8 cellular contexts compared by ENCODE assay signal in the genomic region with DNA sequence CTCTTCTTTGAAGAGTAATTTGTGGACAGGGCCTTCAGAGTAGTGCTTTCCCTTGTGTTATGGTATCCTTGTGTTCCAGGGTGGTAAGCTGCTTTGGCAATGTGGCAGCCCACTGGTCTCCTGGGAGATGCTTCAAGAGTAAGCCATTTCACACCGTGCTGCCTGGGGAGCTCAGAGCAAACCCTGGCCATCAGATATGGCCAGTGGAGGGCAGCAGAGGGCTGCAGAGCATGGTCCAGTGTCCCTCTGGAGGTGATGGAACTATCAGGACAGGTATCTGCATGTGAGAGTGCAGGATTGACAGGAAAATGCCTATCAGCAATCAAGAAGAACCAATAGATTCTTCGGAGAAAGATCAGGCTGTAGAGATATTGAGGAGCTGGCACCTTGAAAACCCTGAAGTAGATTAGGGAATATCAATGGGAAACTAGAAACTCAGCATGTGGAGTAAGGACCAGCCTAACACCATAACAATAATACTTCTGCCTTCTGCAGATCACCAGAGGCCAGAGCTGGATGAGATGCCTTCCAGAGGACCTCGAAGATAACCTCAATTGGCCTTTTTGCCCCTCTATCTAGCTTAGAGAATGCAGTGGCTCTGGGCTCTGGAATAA.
DNase-seq lines count a peak whose midpoint lies in the region; ATAC-seq, FAIRE-seq and TF ChIP-seq lines count a peak whose summit lies in the region.

No MANE protein-coding gene starts in this region.

- no peaks in the 10 kb centered on the region for H3K9me1 ChIP-seq in endothelial cell of umbilical vein (replicated peaks; ENCODE audit: control insufficient read depth, extremely low read depth, insufficient read depth, low read length)

- no peak overlapping the region for H3K9ac ChIP-seq in endothelial cell of umbilical vein (replicated peaks; ENCODE audit: extremely low read depth, insufficient read depth, low read length)
- no peak overlapping the region for H3K9ac ChIP-seq in neuronal stem cell (ENCODE audit: low read depth, low read length, poor library complexity)

- H3K4ac ChIP-seq in neuronal stem cell (ENCODE audit: low read length): no peak overlapping the region

- no TSS peak for BruUV-seq in endothelial cell of umbilical vein (replicated peaks; lab: Mats Ljungman, UMichigan)

- H3K4me3 ChIP-seq in endothelial cell of umbilical vein (replicated peaks in 1 of 3; ENCODE audit: insufficient read depth in 1 of 3, low read depth in 1 of 3, low read length in 3 of 3) (no peak overlapping the region), neuronal stem cell (ENCODE audit: low read length in 2 of 2) (no peak overlapping the region), coronary artery (no peak overlapping the region)

- H2AFZ ChIP-seq in endothelial cell of umbilical vein (ENCODE audit: low read depth, low read length) (no peak overlapping the region), neuronal stem cell (ENCODE audit: low read length) (no peak overlapping the region)

- H3K27me3 Mint-ChIP-seq in activated T-cell treated with anti-CD3 and anti-CD28 coated beads, Interleukin-2, amount 50 U/mL, for 4 hours (ENCODE audit: low read depth): no peaks in the 10 kb centered on the region

- H3K4me2 ChIP-seq in endothelial cell of umbilical vein (ENCODE audit: insufficient read depth, low read length): no peak overlapping the region
- H3K4me2 ChIP-seq in neuronal stem cell (ENCODE audit: insufficient read depth, low read length, poor library complexity, severe bottlenecking): no peak overlapping the region

- H3K9me3 ChIP-seq in endothelial cell of umbilical vein (replicated peaks; ENCODE audit: control insufficient read depth, insufficient read depth, low read length) (no peaks in the 10 kb centered on the region), neuronal stem cell (replicated peaks in 1 of 2; ENCODE audit: control insufficient read depth in 2 of 2, insufficient read depth in 1 of 2, low read depth in 1 of 2, low read length in 2 of 2) (peaks cover 0 to 8% of the 10 kb centered on the region in 2 donors)

- H3K79me2 ChIP-seq in endothelial cell of umbilical vein (ENCODE audit: control insufficient read depth, insufficient read depth, low read length): no peaks in the 10 kb centered on the region

- no peaks in the 10 kb centered on the region for H4K20me1 ChIP-seq in endothelial cell of umbilical vein (replicated peaks; ENCODE audit: control insufficient read depth, extremely low read depth, insufficient read depth, low read length)

- no peak overlapping the region for H2BK12ac ChIP-seq in neuronal stem cell (ENCODE audit: low read length)

- H3K27ac ChIP-seq in endothelial cell of umbilical vein (ENCODE audit: insufficient read depth, low read depth, low read length): peak overlapping the region; percentile 12
- H3K27ac ChIP-seq in neuronal stem cell (replicated peaks; ENCODE audit: low read length): no peak overlapping the region
- H3K27ac ChIP-seq in coronary artery: no peak overlapping the region

- no peak for TF ChIP-seq POLR2A in endothelial cell of umbilical vein (IDR thresholded peaks at IDR 0.05; ENCODE audit: low read depth, low read length)

- peak; percentile 85 to 91 for TF ChIP-seq CTCF in endothelial cell of umbilical vein (IDR thresholded peaks at IDR 0.05; ENCODE audit: extremely low read depth in 1 of 2, insufficient read depth in 1 of 2, low read depth in 1 of 2, low read length in 2 of 2)
- TF ChIP-seq CTCF in coronary artery (IDR thresholded peaks at IDR 0.05): no peak

- no peak for ATAC-seq in activated T-cell treated with anti-CD3 and anti-CD28 coated beads, Interleukin-2, amount 50 U/mL, for 4 hours
- peak; percentile 84 for ATAC-seq in GM21619 (IDR thresholded peaks at IDR 0.05; ENCODE audit: unreplicated experiment)

- no peaks in the 10 kb centered on the region for H3K4me1 Mint-ChIP-seq in activated T-cell treated with anti-CD3 and anti-CD28 coated beads, Interleukin-2, amount 50 U/mL, for 4 hours (ENCODE audit: low read depth)

- no peaks in the 10 kb centered on the region for H3K79me1 ChIP-seq in neuronal stem cell (ENCODE audit: low read depth, low read length)

- no peak overlapping the region for H4K8ac ChIP-seq in neuronal stem cell (ENCODE audit: low read depth, low read length)

- H3K36me3 ChIP-seq in endothelial cell of umbilical vein (ENCODE audit: control insufficient read depth in 2 of 2, extremely low read depth in 1 of 2, insufficient read depth in 2 of 2, low read length in 2 of 2) (no peaks in the 10 kb centered on the region), neuronal stem cell (replicated peaks in 1 of 2; ENCODE audit: control insufficient read depth in 2 of 2, insufficient read depth in 2 of 2, low read length in 2 of 2) (no peaks in the 10 kb centered on the region)

- H2AK5ac ChIP-seq in neuronal stem cell (ENCODE audit: low read depth, low read length): no peak overlapping the region

- FAIRE-seq in endothelial cell of umbilical vein (lab: Jason Lieb, UNC): peak; percentile 78

- H3K4me3 Mint-ChIP-seq in activated T-cell treated with anti-CD3 and anti-CD28 coated beads, Interleukin-2, amount 50 U/mL, for 4 hours: no peak overlapping the region

- dilution Hi-C loops in endothelial cell of umbilical vein (cut with MboI; ENCODE audit: extremely low pct_ligation_motif_present, low sequenced_read_pairs): no loop called here

- H3K27me3 ChIP-seq in endothelial cell of umbilical vein (ENCODE audit: control insufficient read depth in 2 of 2, insufficient read depth in 2 of 2, low read length in 2 of 2) (no peaks in the 10 kb centered on the region), neuronal stem cell (ENCODE audit: control insufficient read depth in 3 of 3, insufficient read depth in 3 of 3, low read depth in 1 of 3, low read length in 3 of 3) (no peaks in the 10 kb centered on the region)

- DNase-seq in activated T-cell treated with anti-CD3 and anti-CD28 coated beads for 48 hours (ENCODE audit: low read depth): peak; percentile 12
- DNase-seq in activated T-cell treated with anti-CD3 and anti-CD28 coated beads, Interleukin-2, amount 50 U/mL, for 4 hours: no peak
- peak; percentile 50 for DNase-seq in HuH-7 (ENCODE audit: low spot score)
- DNase-seq in OCI-M1 (lab: John Stamatoyannopoulos, UW): peak; percentile 72
- peak; percentile 64 for DNase-seq in endothelial cell of umbilical vein (ENCODE audit: low read depth, low spot score)
- DNase-seq in neuronal stem cell (ENCODE audit: low spot score): peak; percentile 51
- no peak for DNase-seq in coronary artery (ENCODE audit: low spot score)

- no peak overlapping the region for H3K18ac ChIP-seq in neuronal stem cell (ENCODE audit: low read length)

- no peak overlapping the region for H3K23ac ChIP-seq in neuronal stem cell (ENCODE audit: low read depth, low read length, poor library complexity)

- no peak overlapping the region for H2BK5ac ChIP-seq in neuronal stem cell (ENCODE audit: low read length)

- no peaks in the 10 kb centered on the region for H3K36me3 Mint-ChIP-seq in activated T-cell treated with anti-CD3 and anti-CD28 coated beads, Interleukin-2, amount 50 U/mL, for 4 hours (ENCODE audit: insufficient read depth)

- intact Hi-C loops in endothelial cell of umbilical vein (cut with micrococcal nuclease): loop anchor here (1.0 to 2.0 kb wide), 5 partner anchors 91 to 411 kb away; a partner anchor contains a TSS

- no peak overlapping the region for H2BK15ac ChIP-seq in neuronal stem cell (ENCODE audit: low read length)

- H3K4me1 ChIP-seq in endothelial cell of umbilical vein (ENCODE audit: control insufficient read depth, extremely low read depth, insufficient read depth, low read length) (peaks cover 40% of the 10 kb centered on the region), neuronal stem cell (ENCODE audit: control insufficient read depth in 2 of 2, insufficient read depth in 1 of 2, low read depth in 1 of 2, low read length in 2 of 2) (peaks cover 0 to 2% of the 10 kb centered on the region in 2 donors)

- H4K91ac ChIP-seq in neuronal stem cell (ENCODE audit: low read depth, low read length, poor library complexity): no peak overlapping the region

- no peak overlapping the region for H3K14ac ChIP-seq in neuronal stem cell (ENCODE audit: low read length)

- H2BK120ac ChIP-seq in neuronal stem cell (ENCODE audit: low read depth, low read length): no peak overlapping the region

- POLR2A ChIA-PET in endothelial cell of umbilical vein (lab: Charles Lee): no interaction called here

- CTCF ChIA-PET in endothelial cell of umbilical vein (lab: Charles Lee): interaction anchor here (0.6 to 6.9 kb wide), 44 partner anchors 8 to 518 kb away, joined by 3 to 101 read pairs (median 5); a partner anchor contains a TSS

- H3K9me3 Mint-ChIP-seq in activated T-cell treated with anti-CD3 and anti-CD28 coated beads, Interleukin-2, amount 50 U/mL, for 4 hours: peaks cover 6% of the 10 kb centered on the region

- no CpG with 5 or more reads among the region's 3 CpGs for WGBS in neuronal stem cell (ENCODE audit: extremely low coverage in 2 of 2, insufficient read length in 2 of 2, insufficient replicate concordance in 1 of 2), 2 donors

TF ChIP-seq in endothelial cell of umbilical vein, 7 proteins besides CTCF, POLR2A, EP300 and RAD21:
- TF ChIP-seq, protein P1, sequence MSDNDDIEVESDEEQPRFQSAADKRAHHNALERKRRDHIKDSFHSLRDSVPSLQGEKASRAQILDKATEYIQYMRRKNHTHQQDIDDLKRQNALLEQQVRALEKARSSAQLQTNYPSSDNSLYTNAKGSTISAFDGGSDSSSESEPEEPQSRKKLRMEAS (IDR thresholded peaks at IDR 0.05; ENCODE audit: insufficient read depth, insufficient read length): no peak
- no peak for TF ChIP-seq FOS (IDR thresholded peaks at IDR 0.05; ENCODE audit: borderline replicate concordance, insufficient read depth, low read length)
- TF ChIP-seq JUN (IDR thresholded peaks at IDR 0.05; ENCODE audit: borderline replicate concordance, insufficient read depth, insufficient read length, low read depth): no peak
- no peak for TF ChIP-seq MYC (IDR thresholded peaks at IDR 0.05; ENCODE audit: low read depth, low read length)
- no peak for TF ChIP-seq GATA2 (IDR thresholded peaks at IDR 0.05; ENCODE audit: insufficient read depth, insufficient read length, low read depth, low read length)
- no peak for TF ChIP-seq POLR2AphosphoS5 (IDR thresholded peaks at IDR 0.05; ENCODE audit: insufficient read depth, low read depth, low read length)
- no peak for TF ChIP-seq EZH2 (IDR thresholded peaks at IDR 0.05; ENCODE audit: borderline replicate concordance, low read depth, low read length, severe bottlenecking)
TF ChIP-seq in endothelial cell of umbilical vein: peak in this region for 0.

Comparison
In these comparisons a context has a peak if more than half of its experiments do, and no peak if none do; other contexts are left out.
1. DNase-seq: peak in activated T-cell treated with anti-CD3 and anti-CD28 coated beads for 48 hours (single experiment), HuH-7 (single experiment), OCI-M1 (single experiment), endothelial cell of umbilical vein (single experiment) and neuronal stem cell (single experiment); none in activated T-cell treated with anti-CD3 and anti-CD28 coated beads, Interleukin-2, amount 50 U/mL, for 4 hours (single experiment) and coronary artery (single experiment).